In genomic region chr17:5272313-5272712, GRCh38 we compare ENCODE assay signal across 17 cellular contexts. TPM values are rescaled to one million over a fixed set of nuclear protein-coding genes. Genes with fewer than 3 reads are reported as not detected.
DNase-seq lines count a peak whose midpoint lies in the region; ATAC-seq, FAIRE-seq and TF ChIP-seq lines count a peak whose summit lies in the region.
"Had no signal": no experiment of that assay in that cellular context is flagged by ENCODE, and none has a peak within 500 bp of the region (broad histone marks: within the 10 kb centered on the region; RNA-seq: fewer than 3 reads in every experiment).

No MANE protein-coding gene starts in this region.

- H3K9me1 ChIP-seq in keratinocyte (ENCODE audit: control insufficient read depth, extremely low read depth, insufficient read depth, low read length), result no peaks in the 10 kb centered on the region

- no peak overlapping the region for H3K27ac ChIP-seq in keratinocyte (ENCODE audit: control insufficient read depth, insufficient read depth, low read length)
- H3K27ac ChIP-seq: ascending aorta, gastrocnemius medialis, SK-N-MC had no signal

- peaks cover 7% of the 10 kb centered on the region for H3K4me1 ChIP-seq in keratinocyte (ENCODE audit: control insufficient read depth, extremely low read depth, insufficient read depth, low read length)
- H3K4me1 ChIP-seq: ascending aorta, gastrocnemius medialis had no signal

- dilution Hi-C loops in keratinocyte (cut with MboI; ENCODE audit: extremely low pct_ligation_motif_present, low sequenced_read_pairs), result no loop called here

- FAIRE-seq in keratinocyte (lab: Jason Lieb, UNC), result no peak
- FAIRE-seq: colon, TTC549 had no signal

- no peaks in the 10 kb centered on the region for H3K9me3 Mint-ChIP-seq in T-helper 2 cell treated with Interferon-gamma antibody and Interleukin-4, amounts not matched to agents 5 μg/mL and 100 μg/mL, for 36 hours
- H3K9me3 Mint-ChIP-seq in stimulated activated effector memory CD8-positive, alpha-beta T cell treated with anti-CD3 and anti-CD28 coated beads, Interleukin-12 subunit alpha, Interleukin-12 subunit beta, amount 100 ng/mL, for 72 hours, result no peaks in the 10 kb centered on the region

- no peaks in the 10 kb centered on the region for H3K9me3 ChIP-seq in keratinocyte (ENCODE audit: control insufficient read depth, low read depth, low read length)
- H3K9me3 ChIP-seq: ascending aorta, gastrocnemius medialis had no signal

- H3K36me3 Mint-ChIP-seq in T-helper 2 cell treated with Interferon-gamma antibody and Interleukin-4, amounts not matched to agents 5 μg/mL and 100 μg/mL, for 36 hours (ENCODE audit: low read depth), result no peaks in the 10 kb centered on the region
- no peaks in the 10 kb centered on the region for H3K36me3 Mint-ChIP-seq in stimulated activated effector memory CD8-positive, alpha-beta T cell treated with anti-CD3 and anti-CD28 coated beads, Interleukin-12 subunit alpha, Interleukin-12 subunit beta, amount 100 ng/mL, for 72 hours

- H3K9ac ChIP-seq in keratinocyte (ENCODE audit: control insufficient read depth, extremely low read depth, insufficient read depth, low read length), result no peak overlapping the region

- ATAC-seq in stimulated activated effector memory CD8-positive, alpha-beta T cell treated with anti-CD3 and anti-CD28 coated beads, Interleukin-12 subunit alpha, Interleukin-12 subunit beta, amount 100 ng/mL, for 72 hours, result peak; percentile 96
- no peak for ATAC-seq in HG03095 (IDR thresholded peaks at IDR 0.05; ENCODE audit: unreplicated experiment)
- ATAC-seq: gastrocnemius medialis, left ventricle myocardium superior had no signal

- H4K20me1 ChIP-seq in keratinocyte (ENCODE audit: control insufficient read depth, extremely low read depth, insufficient read depth, low read length), result no peaks in the 10 kb centered on the region

- H3K27me3 ChIP-seq in keratinocyte (ENCODE audit: control insufficient read depth, extremely low read depth, insufficient read depth, low read length), result no peaks in the 10 kb centered on the region
- H3K27me3 ChIP-seq: ascending aorta, gastrocnemius medialis had no signal

- no peak overlapping the region for H2AFZ ChIP-seq in keratinocyte (ENCODE audit: control insufficient read depth, low read length)

- no peak overlapping the region for H3K4me3 ChIP-seq in keratinocyte (ENCODE audit: control insufficient read depth in 2 of 3, extremely low read depth in 1 of 3, insufficient read depth in 2 of 3, low read depth in 1 of 3, low read length in 3 of 3)
- H3K4me3 ChIP-seq: ascending aorta, gastrocnemius medialis, SK-N-MC had no signal

- H3K4me2 ChIP-seq in keratinocyte (ENCODE audit: control insufficient read depth, extremely low read depth, insufficient read depth, low read depth, low read length), result peak overlapping the region; percentile 16

- no peaks in the 10 kb centered on the region for H3K36me3 ChIP-seq in keratinocyte (ENCODE audit: control insufficient read depth in 2 of 2, extremely low read depth in 1 of 2, insufficient read depth in 2 of 2, low read length in 2 of 2)
- H3K36me3 ChIP-seq: ascending aorta, gastrocnemius medialis had no signal

- H3K27ac Mint-ChIP-seq in T-helper 2 cell treated with Interferon-gamma antibody and Interleukin-4, amounts not matched to agents 5 μg/mL and 100 μg/mL, for 36 hours, result no peak overlapping the region
- H3K27ac Mint-ChIP-seq in stimulated activated effector memory CD8-positive, alpha-beta T cell treated with anti-CD3 and anti-CD28 coated beads, Interleukin-12 subunit alpha, Interleukin-12 subunit beta, amount 100 ng/mL, for 72 hours, result peak overlapping the region; percentile 20

- peak; percentile 64 for DNase-seq in activated effector memory CD4-positive, alpha-beta T cell treated with anti-CD3 and anti-CD28 coated beads, Interleukin-2, amount 50 U/mL, for 16 hours
- DNase-seq in activated effector memory CD4-positive, alpha-beta T cell treated with Interleukin-2 at 50 U/mL for 16 hours, result no peak
- peak; percentile 52 for DNase-seq in T-helper 2 cell treated with Interferon-gamma antibody and Interleukin-4, amounts not matched to agents 5 μg/mL and 100 μg/mL, for 36 hours (ENCODE audit: low spot score)
- DNase-seq in keratinocyte (ENCODE audit: low read depth, low spot score) (no peak), SIG-M5 treated with dmso at 0.1 percent for 504 hours (lab: John Stamatoyannopoulos, UW; ENCODE audit: unreplicated experiment) (no peak), T-helper 9 cell (no peak)
- peak in 1 of 2 donors; percentile 60 for DNase-seq in stimulated activated effector memory CD8-positive, alpha-beta T cell treated with anti-CD3 and anti-CD28 coated beads, Interleukin-12 subunit alpha, Interleukin-12 subunit beta, amount 100 ng/mL, for 72 hours (ENCODE audit: low spot score in 2 of 2)
- DNase-seq: activated CD8-positive, alpha-beta memory T cell treated with anti-CD3 and anti-CD28 coated beads, Interleukin-2, amount 50 U/mL, for 48 hours; gastrocnemius medialis; KBM-7; left ventricle myocardium superior; NCI-H1048 had no signal

- H3K79me2 ChIP-seq in keratinocyte (ENCODE audit: control insufficient read depth, insufficient read depth, low read length), result no peaks in the 10 kb centered on the region

- peaks cover 5% of the 10 kb centered on the region for H3K4me1 Mint-ChIP-seq in T-helper 2 cell treated with Interferon-gamma antibody and Interleukin-4, amounts not matched to agents 5 μg/mL and 100 μg/mL, for 36 hours (ENCODE audit: low read depth)
- H3K4me1 Mint-ChIP-seq in stimulated activated effector memory CD8-positive, alpha-beta T cell treated with anti-CD3 and anti-CD28 coated beads, Interleukin-12 subunit alpha, Interleukin-12 subunit beta, amount 100 ng/mL, for 72 hours, result peaks cover 7% of the 10 kb centered on the region

- no peak overlapping the region for H3K4me3 Mint-ChIP-seq in T-helper 2 cell treated with Interferon-gamma antibody and Interleukin-4, amounts not matched to agents 5 μg/mL and 100 μg/mL, for 36 hours
- peak overlapping the region; percentile 33 for H3K4me3 Mint-ChIP-seq in stimulated activated effector memory CD8-positive, alpha-beta T cell treated with anti-CD3 and anti-CD28 coated beads, Interleukin-12 subunit alpha, Interleukin-12 subunit beta, amount 100 ng/mL, for 72 hours

- TF ChIP-seq CTCF in keratinocyte (optimal IDR thresholded peaks at IDR 0.05 in 1 of 3, IDR thresholded peaks at IDR 0.05 in 1 of 3, conservative IDR thresholded peaks at IDR 0.05 in 1 of 3; ENCODE audit: extremely low read depth in 1 of 3, insufficient read depth in 2 of 3, low read length in 3 of 3), result no peak

- no peaks in the 10 kb centered on the region for H3K27me3 Mint-ChIP-seq in T-helper 2 cell treated with Interferon-gamma antibody and Interleukin-4, amounts not matched to agents 5 μg/mL and 100 μg/mL, for 36 hours (ENCODE audit: low read depth)

RNA-seq across cellular contexts. Expression of gene RABEP1, which starts 9.8 kb away (rescaled TPM):
- 19.5 to 27.1 TPM (median 20.6 TPM) in 3 replicates for polyA plus RNA-seq in keratinocyte
- polyA plus RNA-seq in keratinocyte (2011; ENCODE audit: low read depth), result 43.6 TPM
- 16.0 and 23.7 TPM in 2 replicates for polyA plus RNA-seq in keratinocyte (2011; cell fraction: cytosol; rRNA removed)
- polyA plus RNA-seq in keratinocyte (2011; cell fraction: nucleus; rRNA removed), result 17.1 and 21.0 TPM in 2 replicates
- 13.8 and 26.4 TPM in 2 replicates for polyA plus RNA-seq in keratinocyte (2012; ENCODE audit: low replicate concordance)
- 18.2 to 39.0 TPM (median 36.9 TPM) in 3 replicates for polyA minus RNA-seq in keratinocyte
- polyA minus RNA-seq in keratinocyte (2011; cell fraction: cytosol; rRNA and poly(A)+ RNA removed), result 24.9 TPM
- polyA minus RNA-seq in keratinocyte (2011; cell fraction: nucleus; rRNA and poly(A)+ RNA removed), result 16.4 and 24.0 TPM in 2 replicates

RNA-seq across cellular contexts. Expression of gene SCIMP, which starts 37.7 kb away (rescaled TPM):
- not detected in 3 replicates for polyA plus RNA-seq in keratinocyte
- not detected for polyA plus RNA-seq in keratinocyte (2011; ENCODE audit: low read depth)
- not detected in 2 replicates for polyA plus RNA-seq in keratinocyte (2011; cell fraction: cytosol; rRNA removed)
- not detected in 2 replicates for polyA plus RNA-seq in keratinocyte (2011; cell fraction: nucleus; rRNA removed)
- polyA plus RNA-seq in keratinocyte (2012; ENCODE audit: low replicate concordance), result 0.07 TPM in 1 of 2 replicates, not detected in the other
- polyA minus RNA-seq in keratinocyte, result not detected in 3 replicates
- polyA minus RNA-seq in keratinocyte (2011; cell fraction: cytosol; rRNA and poly(A)+ RNA removed), result not detected
- not detected in 2 replicates for polyA minus RNA-seq in keratinocyte (2011; cell fraction: nucleus; rRNA and poly(A)+ RNA removed)

Comparison
In these comparisons a context has a peak if more than half of its experiments do, and no peak if none do; other contexts are left out.
1. DNase-seq: peak in activated effector memory CD4-positive, alpha-beta T cell treated with anti-CD3 and anti-CD28 coated beads, Interleukin-2, amount 50 U/mL, for 16 hours (single experiment) and T-helper 2 cell treated with Interferon-gamma antibody and Interleukin-4, amounts not matched to agents 5 μg/mL and 100 μg/mL, for 36 hours (single experiment); none in activated effector memory CD4-positive, alpha-beta T cell treated with Interleukin-2 at 50 U/mL for 16 hours (single experiment), keratinocyte (single experiment), SIG-M5 treated with dmso at 0.1 percent for 504 hours (single experiment) and T-helper 9 cell (single experiment).